ENCODE assay signal across 7 cellular contexts in genomic region chr5:107858788-107859187, GRCh38.
"Had no signal": no experiment of that assay in that cellular context is flagged by ENCODE, and none has a peak within 500 bp of the region (broad histone marks: within the 10 kb centered on the region; RNA-seq: fewer than 3 reads in every experiment).

No MANE protein-coding gene starts in this region.

- ATAC-seq: GM23338, K562 had no signal

- DNase-seq: H9, HCEC 1CT, IMR-90 had no signal

- H3K27ac Mint-ChIP-seq: GM23338, H9 had no signal

- H3K4me2 ChIP-seq: GM23338 had no signal

- H2AFZ ChIP-seq: GM23338 had no signal

- FAIRE-seq: H54, HTR-8/SVneo, K562 had no signal

- H3K4me3 ChIP-seq: GM23338, K562 had no signal

- H3K9me3 Mint-ChIP-seq: GM23338, H9 had no signal

- H3K4me3 Mint-ChIP-seq: GM23338, H9 had no signal
